ENCODE assay signal across 18 cellular contexts in the genomic region with DNA sequence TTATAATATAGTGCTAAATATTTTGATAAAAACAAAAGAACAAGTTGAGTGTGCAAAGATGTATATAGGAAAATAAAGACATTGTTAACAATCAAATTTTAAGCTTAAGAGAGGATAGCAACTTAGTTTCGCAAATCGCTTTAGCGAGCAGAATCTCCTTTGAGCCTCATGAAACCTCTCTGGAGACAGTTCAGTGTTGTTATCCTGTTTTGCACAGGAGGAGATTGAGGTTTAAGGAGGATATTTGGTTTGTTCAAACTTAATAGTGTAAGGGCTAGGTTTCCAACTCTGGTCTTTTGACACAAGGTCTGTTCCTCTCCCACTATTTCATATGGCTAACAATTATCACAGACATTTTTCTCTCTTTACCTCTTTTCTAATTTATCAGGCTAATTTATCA.
DNase-seq lines count a peak whose midpoint lies in the region; ATAC-seq and TF ChIP-seq lines count a peak whose summit lies in the region.
"Had no signal": no experiment of that assay in that cellular context is flagged by ENCODE, and none has a peak within 500 bp of the region (broad histone marks: within the 10 kb centered on the region; RNA-seq: fewer than 3 reads in every experiment).

No MANE protein-coding gene starts in this region.

- WGBS in SK-N-SH (ENCODE audit: low lambda C conversion rate) = 32% methylated on average over 3 of the region's 3 CpGs

- DNase-seq in SK-N-SH (no peak), OCI-M1 (lab: John Stamatoyannopoulos, UW) (peak; percentile 73), GM23338 (ENCODE audit: low spot score) (no peak), right atrium auricular region (ENCODE audit: low spot score) (no peak), amygdala (lab: John Stamatoyannopoulos, UW) (no peak)
- peak in 1 of 9 donors; percentile 1 for DNase-seq in naive thymus-derived CD4-positive, alpha-beta T cell
- DNase-seq: 8988T, DMS79, HCEC 1CT, NCI-H1105 treated with DMSO at 0.1 percent for 48 hours, NCI-H187 had no signal

- peaks cover 0 to 13% (median 2%) of the 10 kb centered on the region in 11 donors for H3K9me3 Mint-ChIP-seq in naive thymus-derived CD4-positive, alpha-beta T cell
- no peaks in the 10 kb centered on the region for H3K9me3 Mint-ChIP-seq in GM23338

- no peaks in the 10 kb centered on the region; the same call in 1 of the 2 replicates for H3K27me3 ChIP-seq in SK-N-SH (ENCODE audit: insufficient read depth)
- no peaks in the 10 kb centered on the region for H3K27me3 ChIP-seq in naive thymus-derived CD4-positive, alpha-beta T cell (ENCODE audit: control insufficient read depth in 2 of 2, insufficient read depth in 2 of 2, low read length in 2 of 2)
- H3K27me3 ChIP-seq in GM23338 (ENCODE audit: insufficient read depth) = no peaks in the 10 kb centered on the region
- no peaks in the 10 kb centered on the region for H3K27me3 ChIP-seq in right atrium auricular region

- no peaks in the 10 kb centered on the region for H3F3A ChIP-seq in SK-N-SH (replicated peaks; ENCODE audit: insufficient read depth)
- no peaks in the 10 kb centered on the region for H3F3A ChIP-seq in GM23338 (replicated peaks; ENCODE audit: low read depth)

- H3K27ac Mint-ChIP-seq in naive thymus-derived CD4-positive, alpha-beta T cell = peak overlapping the region in 5 of 9 donors; percentile 70 to 83 (median 75)
- no peak overlapping the region for H3K27ac Mint-ChIP-seq in GM23338
- H3K27ac Mint-ChIP-seq: CD14-positive monocyte had no signal

- H3K9me3 ChIP-seq in SK-N-SH = no peaks in the 10 kb centered on the region
- no peaks in the 10 kb centered on the region for H3K9me3 ChIP-seq in naive thymus-derived CD4-positive, alpha-beta T cell (ENCODE audit: control insufficient read depth in 2 of 3, low read length in 3 of 3)
- no peaks in the 10 kb centered on the region for H3K9me3 ChIP-seq in right atrium auricular region

- H3K27me3 Mint-ChIP-seq in naive thymus-derived CD4-positive, alpha-beta T cell = no peaks in the 10 kb centered on the region
- no peaks in the 10 kb centered on the region for H3K27me3 Mint-ChIP-seq in GM23338 (ENCODE audit: insufficient read depth, low read depth, poor library complexity)

- TF ChIP-seq CTCF in SK-N-SH (IDR thresholded peaks at IDR 0.05) = no peak
- no peak for TF ChIP-seq CTCF in GM23338 (conservative IDR thresholded peaks at IDR 0.05; ENCODE audit: low read depth in 2 of 2)
- no peak for TF ChIP-seq CTCF in right atrium auricular region (IDR thresholded peaks at IDR 0.05)

- ATAC-seq in SK-N-SH treated with all-trans-retinoic acid at 6 μM for 48 hours = no peak
- peak; percentile 34 for ATAC-seq in GM18868 (IDR thresholded peaks at IDR 0.05; ENCODE audit: unreplicated experiment)
- ATAC-seq in naive thymus-derived CD4-positive, alpha-beta T cell = no peak
- ATAC-seq in GM23338 = no peak
- ATAC-seq: K562, Panc1, Right ventricle myocardium inferior had no signal

- CTCF ChIA-PET in SK-N-SH (lab: Yijun Ruan, JAX) = no interaction called here
- CTCF ChIA-PET in naive thymus-derived CD4-positive, alpha-beta T cell (lab: Charles Lee) = no interaction called here

- peaks cover 2 to 42% (median 13%) of the 10 kb centered on the region in 7 donors for H3K4me1 Mint-ChIP-seq in naive thymus-derived CD4-positive, alpha-beta T cell
- H3K4me1 Mint-ChIP-seq in GM23338 = peaks cover 4% of the 10 kb centered on the region; the same call in 1 of the 3 replicates
- H3K4me1 Mint-ChIP-seq: CD14-positive monocyte had no signal

- no peaks in the 10 kb centered on the region for H3K36me3 Mint-ChIP-seq in naive thymus-derived CD4-positive, alpha-beta T cell
- no peaks in the 10 kb centered on the region for H3K36me3 Mint-ChIP-seq in GM23338 (ENCODE audit: low read depth)
- H3K36me3 Mint-ChIP-seq: CD14-positive monocyte had no signal

- no peak overlapping the region for H3K9ac ChIP-seq in SK-N-SH

- POLR2A ChIA-PET in SK-N-SH (lab: Yijun Ruan, JAX) = no interaction called here
- POLR2A ChIA-PET in naive thymus-derived CD4-positive, alpha-beta T cell (lab: Charles Lee) = no interaction called here

- peak overlapping the region; percentile 34; the same call in 1 of the 2 replicates for H2AFZ ChIP-seq in SK-N-SH (ENCODE audit: low read depth)
- H2AFZ ChIP-seq in GM23338 = no peak overlapping the region

- H3K4me3 Mint-ChIP-seq in naive thymus-derived CD4-positive, alpha-beta T cell = peak overlapping the region in 3 of 10 donors; percentile 59 to 83 (median 69)
- no peak overlapping the region for H3K4me3 Mint-ChIP-seq in GM23338

- no peak for TF ChIP-seq RAD21 in SK-N-SH (IDR thresholded peaks at IDR 0.05; ENCODE audit: low read length)

- no peak overlapping the region for H3K27ac ChIP-seq in SK-N-SH (ENCODE audit: low read depth in 2 of 2, low read length in 1 of 2)
- no peak overlapping the region for H3K27ac ChIP-seq in naive thymus-derived CD4-positive, alpha-beta T cell (ENCODE audit: low read depth, low read length)
- no peak overlapping the region for H3K27ac ChIP-seq in GM23338 (ENCODE audit: low read depth)
- H3K27ac ChIP-seq in right atrium auricular region = no peak overlapping the region
- H3K27ac ChIP-seq: SK-N-MC had no signal

- H3K4me1 ChIP-seq in SK-N-SH (ENCODE audit: control insufficient read depth in 1 of 2, insufficient read depth in 2 of 2, low read depth in 1 of 2, low read length in 1 of 2) (no peaks in the 10 kb centered on the region; a peak in 1 of 4 replicates), GM23338 (ENCODE audit: insufficient read depth) (no peaks in the 10 kb centered on the region), right atrium auricular region (no peaks in the 10 kb centered on the region)
- no peaks in the 10 kb centered on the region for H3K4me1 ChIP-seq in naive thymus-derived CD4-positive, alpha-beta T cell (ENCODE audit: control insufficient read depth in 2 of 2, insufficient read depth in 2 of 2, low read length in 2 of 2)

- H3K9me2 ChIP-seq in SK-N-SH (no peaks in the 10 kb centered on the region), GM23338 (ENCODE audit: insufficient read depth) (no peaks in the 10 kb centered on the region)

- H3K4me3 ChIP-seq in SK-N-SH (ENCODE audit: low read depth in 2 of 2, low read length in 1 of 2) (no peak overlapping the region), GM23338 (no peak overlapping the region), right atrium auricular region (no peak overlapping the region)
- no peak overlapping the region for H3K4me3 ChIP-seq in naive thymus-derived CD4-positive, alpha-beta T cell (ENCODE audit: low read length)
- H3K4me3 ChIP-seq: K562, SK-N-MC had no signal

- H4K20me1 ChIP-seq in SK-N-SH (ENCODE audit: insufficient read depth) (no peaks in the 10 kb centered on the region), GM23338 (replicated peaks; ENCODE audit: insufficient read depth) (no peaks in the 10 kb centered on the region)

- H3K79me2 ChIP-seq in SK-N-SH (ENCODE audit: insufficient read depth) (no peaks in the 10 kb centered on the region), GM23338 (replicated peaks; ENCODE audit: insufficient read depth) (no peaks in the 10 kb centered on the region)

- H3K36me3 ChIP-seq in SK-N-SH (replicated peaks in 1 of 2; ENCODE audit: control insufficient read depth in 1 of 2, insufficient read depth in 2 of 2, low read length in 1 of 2) = no peaks in the 10 kb centered on the region
- no peaks in the 10 kb centered on the region for H3K36me3 ChIP-seq in naive thymus-derived CD4-positive, alpha-beta T cell (ENCODE audit: control insufficient read depth in 2 of 3, insufficient read depth in 3 of 3, low read length in 3 of 3)
- no peaks in the 10 kb centered on the region for H3K36me3 ChIP-seq in GM23338 (ENCODE audit: insufficient read depth)
- no peaks in the 10 kb centered on the region for H3K36me3 ChIP-seq in right atrium auricular region

- no peak for TF ChIP-seq EP300 in SK-N-SH (IDR thresholded peaks at IDR 0.05; ENCODE audit: borderline replicate concordance in 1 of 2, low read depth in 1 of 2, low read length in 1 of 2)

- H3K4me2 ChIP-seq in SK-N-SH (no peak overlapping the region), GM23338 (no peak overlapping the region)

- intact Hi-C loops in naive thymus-derived CD4-positive, alpha-beta T cell (cut with micrococcal nuclease) = no loop called here

TF ChIP-seq in SK-N-SH treated with all-trans-retinoic acid at 6 μM for 48 hours, 23 proteins besides CTCF, POLR2A, EP300 and RAD21 (continues in another document):
- TF ChIP-seq ISL1 (CRISPR knock-in tag; IDR thresholded peaks at IDR 0.05) = no peak
- TF ChIP-seq SNAI2 (CRISPR knock-in tag; IDR thresholded peaks at IDR 0.05) = no peak
- TF ChIP-seq, protein P1, sequence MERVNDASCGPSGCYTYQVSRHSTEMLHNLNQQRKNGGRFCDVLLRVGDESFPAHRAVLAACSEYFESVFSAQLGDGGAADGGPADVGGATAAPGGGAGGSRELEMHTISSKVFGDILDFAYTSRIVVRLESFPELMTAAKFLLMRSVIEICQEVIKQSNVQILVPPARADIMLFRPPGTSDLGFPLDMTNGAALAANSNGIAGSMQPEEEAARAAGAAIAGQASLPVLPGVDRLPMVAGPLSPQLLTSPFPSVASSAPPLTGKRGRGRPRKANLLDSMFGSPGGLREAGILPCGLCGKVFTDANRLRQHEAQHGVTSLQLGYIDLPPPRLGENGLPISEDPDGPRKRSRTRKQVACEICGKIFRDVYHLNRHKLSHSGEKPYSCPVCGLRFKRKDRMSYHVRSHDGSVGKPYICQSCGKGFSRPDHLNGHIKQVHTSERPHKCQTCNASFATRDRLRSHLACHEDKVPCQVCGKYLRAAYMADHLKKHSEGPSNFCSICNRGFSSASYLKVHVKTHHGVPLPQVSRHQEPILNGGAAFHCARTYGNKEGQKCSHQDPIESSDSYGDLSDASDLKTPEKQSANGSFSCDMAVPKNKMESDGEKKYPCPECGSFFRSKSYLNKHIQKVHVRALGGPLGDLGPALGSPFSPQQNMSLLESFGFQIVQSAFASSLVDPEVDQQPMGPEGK (CRISPR knock-in tag; IDR thresholded peaks at IDR 0.05; ENCODE audit: borderline replicate concordance) = no peak

TF ChIP-seq in GM23338, 12 proteins besides CTCF, POLR2A, EP300 and RAD21 (continues in another document):
- TF ChIP-seq EZH2 (IDR thresholded peaks at IDR 0.05; ENCODE audit: low read depth, unreplicated experiment) = no peak
